ENCODE assay signal across 1 cellular context in genomic region chr6:35297541-35298481, GRCh38.
TF ChIP-seq lines count a peak whose summit lies in the region.

DEF6 (plus strand) TSS chr6:35297818; CDS start chr6:35297857, 39 bp downstream.

TF ChIP-seq in K562, 482 proteins besides CTCF, POLR2A, EP300 and RAD21 (continued from another document and continues in another):
- TF ChIP-seq TOE1 (IDR thresholded peaks at IDR 0.05; ENCODE audit: borderline replicate concordance), result no peak
- TF ChIP-seq TOE1 (CRISPR knock-in tag; IDR thresholded peaks at IDR 0.05; ENCODE audit: borderline replicate concordance, low read depth), result no peak
- TF ChIP-seq CLOCK (CRISPR knock-in tag; IDR thresholded peaks at IDR 0.05; ENCODE audit: borderline replicate concordance), result no peak
- TF ChIP-seq ZNF398 (CRISPR knock-in tag; IDR thresholded peaks at IDR 0.05), result no peak
- peak in 2 of 3 experiments; percentile 83 to 91 for TF ChIP-seq YY1 (IDR thresholded peaks at IDR 0.05; ENCODE audit: borderline replicate concordance in 1 of 3, control insufficient read depth in 1 of 3, extremely low read depth in 1 of 3, insufficient read depth in 3 of 3, insufficient read length in 1 of 3, insufficient replicate concordance in 2 of 3, low read depth in 1 of 3, low read length in 2 of 3)
- no peak for TF ChIP-seq FOXA1 (IDR thresholded peaks at IDR 0.05; ENCODE audit: borderline replicate concordance)
- no peak for TF ChIP-seq ZNF512 (tag; IDR thresholded peaks at IDR 0.05)
- 0 out of 4 replicates have a peak, but pooled peaks of 1 of the 2 experiments have one; percentile 32 for TF ChIP-seq ZNF639 (CRISPR knock-in tag; conservative IDR thresholded peaks at IDR 0.05 in 1 of 2, IDR thresholded peaks at IDR 0.05 in 1 of 2)
- no peak for TF ChIP-seq PHF21A (IDR thresholded peaks at IDR 0.05; ENCODE audit: borderline replicate concordance, low read depth)
- TF ChIP-seq HDAC6 (IDR thresholded peaks at IDR 0.05; ENCODE audit: low read depth, low read length), result no peak
- peak; percentile 30 for TF ChIP-seq CTCFL (IDR thresholded peaks at IDR 0.05; ENCODE audit: borderline replicate concordance, insufficient read depth, low read depth, low read length, poor library complexity, severe bottlenecking)
- TF ChIP-seq THRB (CRISPR knock-in tag; conservative IDR thresholded peaks at IDR 0.05), result no peak
- TF ChIP-seq ZFX (CRISPR knock-in tag; IDR thresholded peaks at IDR 0.05), result peak; percentile 81
- no peak for TF ChIP-seq ZNF408 (CRISPR knock-in tag; IDR thresholded peaks at IDR 0.05; ENCODE audit: low read depth)
- TF ChIP-seq MTF1 (CRISPR knock-in tag; IDR thresholded peaks at IDR 0.05; ENCODE audit: borderline replicate concordance), result no peak
- TF ChIP-seq PHF20 (IDR thresholded peaks at IDR 0.05; ENCODE audit: partially characterized antibody), result peak; percentile 52
- no peak for TF ChIP-seq ZNF212 (CRISPR knock-in tag; IDR thresholded peaks at IDR 0.05)
- TF ChIP-seq DDX20 (tag; IDR thresholded peaks at IDR 0.05; ENCODE audit: low read depth), result no peak
- TF ChIP-seq CREBBP (IDR thresholded peaks at IDR 0.05; ENCODE audit: low read depth, low read length), result no peak
- peak; percentile 57 for TF ChIP-seq GABPA (tag; conservative IDR thresholded peaks at IDR 0.05; ENCODE audit: low read depth)
- TF ChIP-seq KAT8 (IDR thresholded peaks at IDR 0.05; ENCODE audit: low read depth), result no peak
- peak; percentile 81 for TF ChIP-seq SMAD4 (CRISPR knock-in tag; conservative IDR thresholded peaks at IDR 0.05)
- TF ChIP-seq NCOA1 (IDR thresholded peaks at IDR 0.05; ENCODE audit: low read depth), result no peak
- TF ChIP-seq CXXC5 (CRISPR knock-in tag; IDR thresholded peaks at IDR 0.05), result peak; percentile 75
- TF ChIP-seq ZNF830 (CRISPR knock-in tag; IDR thresholded peaks at IDR 0.05), result 0 out of 2 replicates have a peak, but pooled peaks have one; percentile 94
- TF ChIP-seq HMG20A (CRISPR knock-in tag; conservative IDR thresholded peaks at IDR 0.05), result no peak
- TF ChIP-seq ZNF77 (CRISPR knock-in tag; IDR thresholded peaks at IDR 0.05), result no peak
- TF ChIP-seq MLLT1 (IDR thresholded peaks at IDR 0.05), result peak in 1 of 2 experiments; percentile 82; a peak in 2 of 4 replicates
- no peak for TF ChIP-seq FUS (optimal IDR thresholded peaks at IDR 0.05; ENCODE audit: low read depth, low read length)
- no peak for TF ChIP-seq ZNF407 (IDR thresholded peaks at IDR 0.05; ENCODE audit: low read depth)
- no peak for TF ChIP-seq SAFB (IDR thresholded peaks at IDR 0.05; ENCODE audit: borderline replicate concordance, low read depth, low read length)
- TF ChIP-seq ZBTB17 (CRISPR knock-in tag; IDR thresholded peaks at IDR 0.05), result peak; percentile 48; the same call in 1 of the 2 replicates
- TF ChIP-seq ZBTB26 (CRISPR knock-in tag; IDR thresholded peaks at IDR 0.05), result no peak
- no peak for TF ChIP-seq MEF2D (tag; conservative IDR thresholded peaks at IDR 0.05; ENCODE audit: low read depth)
